1 cellular context compared by ENCODE assay signal in genomic region chr1:168833801-168834224, GRCh38.
TF ChIP-seq lines count a peak whose summit lies in the region.

No MANE protein-coding gene starts in this region.

TF ChIP-seq in HepG2, 621 proteins besides CTCF, POLR2A, EP300 and RAD21 (continued from another document and continues in another):
- peak; percentile 86 for TF ChIP-seq ARNTL (CRISPR knock-in tag; IDR thresholded peaks at IDR 0.05)
- TF ChIP-seq NCOA2 (CRISPR knock-in tag; IDR thresholded peaks at IDR 0.05), result peak; percentile 93
- TF ChIP-seq ZNF264 (CRISPR knock-in tag; IDR thresholded peaks at IDR 0.05), result 0 out of 2 replicates have a peak, but pooled peaks have one; percentile 19
- peak; percentile 33; the same call in 1 of the 2 replicates for TF ChIP-seq KAT8 (CRISPR knock-in tag; IDR thresholded peaks at IDR 0.05)
- TF ChIP-seq FOXC1 (CRISPR knock-in tag; IDR thresholded peaks at IDR 0.05; ENCODE audit: borderline replicate concordance), result 0 out of 2 replicates have a peak, but pooled peaks have one; percentile 25
- TF ChIP-seq GABPB1 (CRISPR knock-in tag; IDR thresholded peaks at IDR 0.05), result 0 out of 2 replicates have a peak, but pooled peaks have one; percentile 20
- TF ChIP-seq ZNF510 (CRISPR knock-in tag; IDR thresholded peaks at IDR 0.05; ENCODE audit: low read depth), result peak; percentile 80; the same call in 1 of the 2 replicates
- TF ChIP-seq ZBTB37 (CRISPR knock-in tag; IDR thresholded peaks at IDR 0.05), result 0 out of 2 replicates have a peak, but pooled peaks have one; percentile 28
- no peak for TF ChIP-seq SOX6 (IDR thresholded peaks at IDR 0.05)
- peak; percentile 81 for TF ChIP-seq SOX6 (CRISPR knock-in tag; IDR thresholded peaks at IDR 0.05)
- 0 out of 2 replicates have a peak, but pooled peaks have one; percentile 53 for TF ChIP-seq ZBTB34 (CRISPR knock-in tag; IDR thresholded peaks at IDR 0.05)
- TF ChIP-seq BRCA1 (CRISPR knock-in tag; IDR thresholded peaks at IDR 0.05), result 0 out of 2 replicates have a peak, but pooled peaks have one; percentile 18
- no peak for TF ChIP-seq ZNF562 (CRISPR knock-in tag; IDR thresholded peaks at IDR 0.05; ENCODE audit: borderline replicate concordance)
- TF ChIP-seq CREM (IDR thresholded peaks at IDR 0.05), result peak; percentile 70
- no peak for TF ChIP-seq CREM (CRISPR knock-in tag; IDR thresholded peaks at IDR 0.05)
- TF ChIP-seq GATA4 (IDR thresholded peaks at IDR 0.05; ENCODE audit: borderline replicate concordance, low read depth), result peak; percentile 93
- no peak for TF ChIP-seq ZNF18 (CRISPR knock-in tag; IDR thresholded peaks at IDR 0.05; ENCODE audit: insufficient replicate concordance)
- TF ChIP-seq ZNF180 (CRISPR knock-in tag; IDR thresholded peaks at IDR 0.05; ENCODE audit: borderline replicate concordance, low read depth), result no peak
- peak; percentile 97 for TF ChIP-seq SALL1 (CRISPR knock-in tag; IDR thresholded peaks at IDR 0.05)
- peak; percentile 82; the same call in 1 of the 2 replicates for TF ChIP-seq TARDBP (CRISPR knock-in tag; IDR thresholded peaks at IDR 0.05)
- peak; percentile 97; the same call in 1 of the 2 replicates for TF ChIP-seq PRDM4 (CRISPR knock-in tag; IDR thresholded peaks at IDR 0.05; ENCODE audit: borderline replicate concordance)
- TF ChIP-seq MEIS2 (CRISPR knock-in tag; IDR thresholded peaks at IDR 0.05), result peak; percentile 86
- peak; percentile 85 for TF ChIP-seq FOXO1 (CRISPR knock-in tag; IDR thresholded peaks at IDR 0.05)
- TF ChIP-seq DMTF1 (CRISPR knock-in tag; IDR thresholded peaks at IDR 0.05), result no peak
- 0 out of 2 replicates have a peak, but pooled peaks have one; percentile 59 for TF ChIP-seq ZIK1 (CRISPR knock-in tag; IDR thresholded peaks at IDR 0.05; ENCODE audit: borderline replicate concordance, low read depth)
- peak; percentile 93 for TF ChIP-seq FOXP4 (CRISPR knock-in tag; IDR thresholded peaks at IDR 0.05)
- 0 out of 2 replicates have a peak, but pooled peaks have one; percentile 10 for TF ChIP-seq MNT (IDR thresholded peaks at IDR 0.05)
- no peak for TF ChIP-seq CREB1 (IDR thresholded peaks at IDR 0.05)
- TF ChIP-seq CREB1 (CRISPR knock-in tag; IDR thresholded peaks at IDR 0.05), result peak; percentile 33; the same call in 1 of the 2 replicates
- TF ChIP-seq RELA (CRISPR knock-in tag; IDR thresholded peaks at IDR 0.05), result 0 out of 2 replicates have a peak, but pooled peaks have one; percentile 7
- peak; percentile 82 for TF ChIP-seq ZNF687 (CRISPR knock-in tag; IDR thresholded peaks at IDR 0.05)
- peak; percentile 84; the same call in 1 of the 2 replicates for TF ChIP-seq ZNF350 (CRISPR knock-in tag; IDR thresholded peaks at IDR 0.05; ENCODE audit: borderline replicate concordance, low read depth)
- TF ChIP-seq POLR2G (IDR thresholded peaks at IDR 0.05; ENCODE audit: low read depth, low read length), result peak; percentile 52; the same call in 1 of the 2 replicates
- no peak; the same call in 1 of the 2 replicates for TF ChIP-seq UBTF (CRISPR knock-in tag; IDR thresholded peaks at IDR 0.05)
- TF ChIP-seq NR2F6 (IDR thresholded peaks at IDR 0.05), result peak; percentile 55; the same call in 1 of the 2 replicates
- TF ChIP-seq NR2F6 (CRISPR knock-in tag; IDR thresholded peaks at IDR 0.05), result peak; percentile 52; the same call in 1 of the 2 replicates
- TF ChIP-seq KDM5B (CRISPR knock-in tag; IDR thresholded peaks at IDR 0.05; ENCODE audit: borderline replicate concordance), result peak; percentile 55; the same call in 1 of the 2 replicates
